Comparison of ENCODE assay signal across 8 cellular contexts in the genomic region with DNA sequence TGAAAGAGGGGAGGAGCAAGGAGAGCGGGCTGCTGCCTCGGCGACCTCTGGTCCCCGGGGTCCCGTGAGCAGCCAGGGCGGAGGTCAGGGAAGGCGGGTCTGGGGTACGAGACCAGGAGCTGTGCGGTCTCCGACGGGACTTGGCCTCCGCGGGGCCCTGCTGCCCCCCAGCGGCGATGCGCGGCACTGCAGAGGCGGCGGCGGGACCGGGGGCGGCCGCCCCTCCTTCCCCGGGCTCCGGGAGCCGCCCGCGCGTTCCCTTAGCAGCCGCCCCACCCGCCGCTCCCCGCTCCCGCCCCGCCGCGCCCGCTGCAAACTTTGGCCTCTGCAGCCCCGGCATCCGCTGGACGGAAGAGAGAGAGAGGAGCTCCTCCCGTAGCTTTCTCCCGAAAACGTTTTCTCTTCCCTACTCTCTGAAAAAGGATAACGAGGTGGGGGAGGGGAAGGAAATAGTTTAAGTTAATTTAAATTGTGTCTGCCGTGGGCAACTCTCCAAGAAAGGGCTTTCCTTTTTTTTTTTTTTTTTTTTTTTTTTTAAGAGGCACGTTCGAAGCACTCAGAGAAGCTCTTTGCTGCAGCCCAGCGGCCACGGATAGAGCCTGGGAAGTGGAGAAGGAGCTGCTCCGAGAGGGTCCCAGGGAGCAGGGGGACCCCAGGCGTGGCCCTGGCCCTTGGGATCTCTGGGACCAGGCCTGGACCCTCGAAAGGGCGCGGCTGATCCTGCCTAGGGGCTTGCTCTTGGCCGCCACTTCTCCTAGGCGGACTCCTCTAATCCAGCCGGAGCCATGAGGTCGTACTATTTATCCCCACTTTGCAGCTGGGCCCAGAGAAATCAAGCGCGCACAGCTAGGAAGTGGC. TPM values are rescaled to one million over a fixed set of nuclear protein-coding genes. Genes with fewer than 3 reads are reported as not detected.
DNase-seq lines count a peak whose midpoint lies in the region; ATAC-seq lines count a peak whose summit lies in the region.

No MANE protein-coding gene starts in this region.

- H3K36me3 Mint-ChIP-seq in T-helper 2 cell treated with Interferon-gamma antibody and Interleukin-4, amounts not matched to agents 5 μg/mL and 100 μg/mL, for 36 hours (ENCODE audit: low read depth) = no peaks in the 10 kb centered on the region

- no peaks in the 10 kb centered on the region for H3K9me3 Mint-ChIP-seq in T-helper 2 cell treated with Interferon-gamma antibody and Interleukin-4, amounts not matched to agents 5 μg/mL and 100 μg/mL, for 36 hours

- peak overlapping the region; percentile 73 for H3K4me3 Mint-ChIP-seq in T-helper 2 cell treated with Interferon-gamma antibody and Interleukin-4, amounts not matched to agents 5 μg/mL and 100 μg/mL, for 36 hours

- H3K27me3 Mint-ChIP-seq in T-helper 2 cell treated with Interferon-gamma antibody and Interleukin-4, amounts not matched to agents 5 μg/mL and 100 μg/mL, for 36 hours (ENCODE audit: low read depth) = peaks cover 5% of the 10 kb centered on the region

- intact Hi-C loops in sciatic nerve (cut with DNase I) = no loop called here

- H3K27ac Mint-ChIP-seq in T-helper 2 cell treated with Interferon-gamma antibody and Interleukin-4, amounts not matched to agents 5 μg/mL and 100 μg/mL, for 36 hours = no peak overlapping the region

- DNase-seq in NK-92 treated with Interleukin-12 subunit alpha and Interleukin-12 subunit beta, amount 100 ng/mL, for 24 hours (lab: John Stamatoyannopoulos, UW) = peak; percentile 19
- DNase-seq in NK-92 (lab: John Stamatoyannopoulos, UW; ENCODE audit: unreplicated experiment) (no peak), LoVo (ENCODE audit: low spot score) (peak; percentile 73), amygdala (lab: John Stamatoyannopoulos, UW) (peak in 41 of 56 donors; percentile 3 to 67 (median 23)), hepatic stellate cell (ENCODE audit: low spot score) (peak; percentile 71), sciatic nerve (ENCODE audit: low spot score) (peak; percentile 90), GF-D8 (lab: John Stamatoyannopoulos, UW) (no peak)
- peak; percentile 75 for DNase-seq in T-helper 2 cell treated with Interferon-gamma antibody and Interleukin-4, amounts not matched to agents 5 μg/mL and 100 μg/mL, for 36 hours (ENCODE audit: low spot score)

- peaks cover 4% of the 10 kb centered on the region for H3K4me1 Mint-ChIP-seq in T-helper 2 cell treated with Interferon-gamma antibody and Interleukin-4, amounts not matched to agents 5 μg/mL and 100 μg/mL, for 36 hours (ENCODE audit: low read depth)

- peak; percentile 95 for ATAC-seq in sciatic nerve

RNA-seq across cellular contexts. Expression of a gene that starts 43.2 kb away (rescaled TPM):
- total RNA-seq in sciatic nerve = 0.22 TPM

Comparison
In these comparisons a context has a peak if more than half of its experiments do, and no peak if none do; other contexts are left out.
1. DNase-seq: peak in NK-92 treated with Interleukin-12 subunit alpha and Interleukin-12 subunit beta, amount 100 ng/mL, for 24 hours (single experiment), LoVo (single experiment), T-helper 2 cell treated with Interferon-gamma antibody and Interleukin-4, amounts not matched to agents 5 μg/mL and 100 μg/mL, for 36 hours (single experiment), amygdala (41 of 56), hepatic stellate cell (single experiment) and sciatic nerve (single experiment); none in NK-92 (single experiment) and GF-D8 (single experiment).